In genomic region chr10:98293550-98294269, GRCh38 we compare ENCODE assay signal across 11 cellular contexts. TPM values are rescaled to one million over a fixed set of nuclear protein-coding genes. Genes with fewer than 3 reads are reported as not detected.
DNase-seq lines count a peak whose midpoint lies in the region; ATAC-seq and TF ChIP-seq lines count a peak whose summit lies in the region.
"Had no signal": no experiment of that assay in that cellular context is flagged by ENCODE, and none has a peak within 500 bp of the region (broad histone marks: within the 10 kb centered on the region; RNA-seq: fewer than 3 reads in every experiment).

No MANE protein-coding gene starts in this region.

- TF ChIP-seq CTCF in mammary epithelial cell (conservative IDR thresholded peaks at IDR 0.05 in 1 of 2, IDR thresholded peaks at IDR 0.05 in 1 of 2; ENCODE audit: extremely low read depth in 1 of 2, insufficient read depth in 1 of 2, low read depth in 1 of 2, low read length in 2 of 2) (no peak), prostate gland (IDR thresholded peaks at IDR 0.05) (no peak)

- BruUV-seq in mammary epithelial cell (replicated peaks; lab: Mats Ljungman, UMichigan): no TSS peak

- H2AFZ ChIP-seq in mammary epithelial cell (ENCODE audit: low read depth, low read length): peak overlapping the region; percentile 68
- H2AFZ ChIP-seq: parathyroid adenoma had no signal

- CTCF ChIA-PET in mammary epithelial cell (lab: Charles Lee; ENCODE audit: low non-redundant PET): interaction anchor here (0.6 to 0.7 kb wide), 4 partner anchors 24 to 1941 kb away, joined by 3 to 6 read pairs (median 4); no protein-coding TSS in a partner anchor

- DNase-seq in LoVo (ENCODE audit: low spot score): peak; percentile 58
- peak; percentile 79 for DNase-seq in mammary epithelial cell
- peak; percentile 74 for DNase-seq in mesenteric fat pad (ENCODE audit: low spot score)
- DNase-seq in effector CD4-positive, alpha-beta T cell: no peak
- no peak for DNase-seq in prostate gland (ENCODE audit: low spot score)
- no peak for DNase-seq in SKM-1 (lab: John Stamatoyannopoulos, UW; ENCODE audit: unreplicated experiment)

- no peak for ATAC-seq in HG03108 (IDR thresholded peaks at IDR 0.05; ENCODE audit: unreplicated experiment)
- ATAC-seq: WTC11 had no signal

- H3K4me1 ChIP-seq in BLaER1: peaks cover 49% of the 10 kb centered on the region
- H3K4me1 ChIP-seq in mammary epithelial cell (ENCODE audit: insufficient read depth, low read length): peaks cover 43% of the 10 kb centered on the region
- H3K4me1 ChIP-seq in prostate gland (replicated peaks): no peaks in the 10 kb centered on the region
- H3K4me1 ChIP-seq: parathyroid adenoma had no signal

- intact Hi-C loops in mammary epithelial cell (cut with micrococcal nuclease): no loop called here
- intact Hi-C loops in prostate gland (cut with DNase I): no loop called here

- 3% methylated on average over 8 of the region's 8 CpGs for WGBS in mammary epithelial cell (ENCODE audit: low coverage, missing lambda C conversion rate)
- 57% methylated on average over 8 of the region's 8 CpGs for WGBS in prostate gland

- H3K4me3 ChIP-seq in BLaER1: no peak overlapping the region
- no peak overlapping the region for H3K4me3 ChIP-seq in mammary epithelial cell (replicated peaks in 1 of 3; ENCODE audit: insufficient read depth in 1 of 3, low read depth in 2 of 3, low read length in 3 of 3)
- no peak overlapping the region for H3K4me3 ChIP-seq in prostate gland
- H3K4me3 ChIP-seq: SK-N-MC had no signal

- in situ Hi-C loops in mammary epithelial cell (cut with MboI; ENCODE audit: low sequenced_read_pairs in 2 of 2): no loop called here

- no peaks in the 10 kb centered on the region for H3K27me3 ChIP-seq in BLaER1
- no peaks in the 10 kb centered on the region for H3K27me3 ChIP-seq in mammary epithelial cell (ENCODE audit: insufficient read depth, low read length)
- H3K27me3 ChIP-seq in prostate gland (replicated peaks; ENCODE audit: insufficient read depth): no peaks in the 10 kb centered on the region

- H3K36me3 ChIP-seq in BLaER1: no peaks in the 10 kb centered on the region
- no peaks in the 10 kb centered on the region for H3K36me3 ChIP-seq in mammary epithelial cell (ENCODE audit: insufficient read depth, low read length)
- no peaks in the 10 kb centered on the region for H3K36me3 ChIP-seq in prostate gland

- no peak for TF ChIP-seq POLR2A in prostate gland (IDR thresholded peaks at IDR 0.05)

- H3K9me3 ChIP-seq in BLaER1 (no peaks in the 10 kb centered on the region), mammary epithelial cell (replicated peaks; ENCODE audit: insufficient read depth, low read length) (no peaks in the 10 kb centered on the region), prostate gland (no peaks in the 10 kb centered on the region)

- H3K9ac ChIP-seq in BLaER1 (no peak overlapping the region), mammary epithelial cell (ENCODE audit: insufficient read depth, low read length) (no peak overlapping the region)
- H3K9ac ChIP-seq: parathyroid adenoma had no signal

- H4K20me1 ChIP-seq in BLaER1: no peaks in the 10 kb centered on the region
- no peaks in the 10 kb centered on the region for H4K20me1 ChIP-seq in mammary epithelial cell (ENCODE audit: insufficient read depth, low read length)

- H3K27ac ChIP-seq in BLaER1: peak overlapping the region; percentile 43; the same call in 1 of the 2 replicates
- peak overlapping the region; percentile 5 for H3K27ac ChIP-seq in mammary epithelial cell (ENCODE audit: insufficient read depth, low read depth, low read length)
- H3K27ac ChIP-seq in prostate gland: no peak overlapping the region
- H3K27ac ChIP-seq: parathyroid adenoma, SK-N-MC had no signal

- H3K4me2 ChIP-seq in BLaER1 (peak overlapping the region; percentile 61), mammary epithelial cell (ENCODE audit: insufficient read depth, low read depth, low read length) (peak overlapping the region; percentile 43)

- H3K79me2 ChIP-seq in mammary epithelial cell (ENCODE audit: insufficient read depth, low read length): no peaks in the 10 kb centered on the region
- H3K79me2 ChIP-seq: parathyroid adenoma had no signal

- dilution Hi-C loops in mammary epithelial cell (cut with HindIII; ENCODE audit: low sequenced_read_pairs): loop anchor here (5.0 kb wide), 1 partner anchor 44 kb away; no protein-coding TSS in a partner anchor

RNA-seq across cellular contexts. Expression of gene LOXL4, which starts 25.7 kb away (rescaled TPM):
- total RNA-seq in mammary epithelial cell (10 to 100 TPM in 1 of 2 donors, not detected in 1; 26.5 TPM), mesenteric fat pad (39.6 TPM), prostate gland (10 to 100 TPM in 1 of 2 donors, 1 to 10 TPM in 1; 7.4 to 26.8 TPM)
- polyA plus RNA-seq in mammary epithelial cell: not detected
- not detected for polyA minus RNA-seq in mammary epithelial cell

Comparison
In these comparisons a context has a peak if more than half of its experiments do, and no peak if none do; other contexts are left out.
1. H3K27ac ChIP-seq: peak in BLaER1 (single experiment) and mammary epithelial cell (single experiment); none in prostate gland (0 of 2).
2. DNase-seq: peak in LoVo (single experiment), mammary epithelial cell (single experiment) and mesenteric fat pad (single experiment); none in effector CD4-positive, alpha-beta T cell (single experiment), prostate gland (single experiment) and SKM-1 (single experiment).